Comparison of ENCODE assay signal across 20 cellular contexts in genomic region chr5:68332546-68332945, GRCh38.
A peak's percentile ranks its signal among the peaks of the same experiment; 100 is the strongest.
DNase-seq lines count a peak whose midpoint lies in the region; ATAC-seq, FAIRE-seq and TF ChIP-seq lines count a peak whose summit lies in the region.
"Had no signal": no experiment of that assay in that cellular context is flagged by ENCODE, and none has a peak within 500 bp of the region (broad histone marks: within the 10 kb centered on the region; RNA-seq: fewer than 3 reads in every experiment).

No MANE protein-coding gene starts in this region.

- RAD21 ChIA-PET in HCT116 (lab: Charles Lee; ENCODE audit: low non-redundant PET in 1 of 2, low total read pairs in 2 of 2, uncharacterized antibody in 2 of 2, unreplicated experiment in 2 of 2) = no interaction called here

- TF ChIP-seq RAD21 in HCT116 (IDR thresholded peaks at IDR 0.05; ENCODE audit: low read depth) = no peak

- CTCF ChIA-PET in HCT116 (lab: Charles Lee) = no interaction called here

- no peaks in the 10 kb centered on the region for H4K20me1 ChIP-seq in HCT116 (ENCODE audit: insufficient read depth)

- no peak for FAIRE-seq in RCC 7860 (lab: Jason Lieb, UNC)
- FAIRE-seq: A204.1, GM18507 had no signal

- ATAC-seq in HCT116 (no peak), GM18858 (IDR thresholded peaks at IDR 0.05; ENCODE audit: unreplicated experiment) (no peak)
- ATAC-seq: activated T-helper 17 cell treated with anti-CD3 and anti-CD28 coated beads, Interleukin-2, amount 50 U/mL, for 72 hours; heart right ventricle had no signal

- H3K4me1 ChIP-seq in ACC112 (ENCODE audit: control insufficient read depth, insufficient read depth, low read length, unreplicated experiment) (peaks cover 53% of the 10 kb centered on the region), HCT116 (ENCODE audit: control insufficient read depth in 1 of 2, insufficient read depth in 2 of 2, low read length in 2 of 2) (peaks cover 27 to 63% of the 10 kb centered on the region in 2 experiments)

- H3K27ac ChIP-seq in ACC112 (ENCODE audit: low read depth, low read length) (peak overlapping the region; percentile 25), HCT116 (ENCODE audit: low read depth, low read length) (no peak overlapping the region; the same call in 1 of the 2 replicates)
- H3K27ac ChIP-seq: adrenal gland, tibial nerve, WERI-Rb-1 had no signal

- H3K9me2 ChIP-seq in HCT116 (ENCODE audit: insufficient read depth) = no peaks in the 10 kb centered on the region

- BruUV-seq in HCT116 (replicated peaks; lab: Mats Ljungman, UMichigan) = no TSS peak

- no peaks in the 10 kb centered on the region for H3K27me3 ChIP-seq in ACC112 (ENCODE audit: insufficient read depth, low read length)
- no peaks in the 10 kb centered on the region for H3K27me3 ChIP-seq in HCT116 (ENCODE audit: insufficient read depth, low read length)
- H3K27me3 ChIP-seq: adrenal gland, heart right ventricle, tibial nerve had no signal

- no peaks in the 10 kb centered on the region for H3K9me3 ChIP-seq in HCT116 (ENCODE audit: control insufficient read depth in 1 of 2, insufficient read depth in 1 of 2, low read depth in 1 of 2, low read length in 2 of 2)
- H3K9me3 ChIP-seq: heart right ventricle had no signal

- H3K4me2 ChIP-seq in HCT116 (ENCODE audit: low read length) = peak overlapping the region; percentile 66; the same call in 1 of the 2 replicates
- H3K4me2 ChIP-seq: PC-9 had no signal

- peak overlapping the region; percentile 28; the same call in 1 of the 2 replicates for H3K9ac ChIP-seq in HCT116 (ENCODE audit: low read length)

- DNase-seq in HCT116 (ENCODE audit: low read depth, low spot score) = no peak
- DNase-seq in RCC 7860 (ENCODE audit: low spot score) = peak; percentile 13
- peak; percentile 53 for DNase-seq in fibroblast of pulmonary artery (ENCODE audit: low read depth)
- DNase-seq in NCI-H82 (lab: John Stamatoyannopoulos, UW) = no peak
- no peak for DNase-seq in NCI-H2029 (lab: John Stamatoyannopoulos, UW)
- no peak for DNase-seq in GM03348 (ENCODE audit: low spot score)
- DNase-seq: activated CD8-positive, alpha-beta memory T cell treated with anti-CD3 and anti-CD28 coated beads for 24 hours; adrenal gland; heart right ventricle; kidney glomerular epithelial cell; NCI-H1694; NCI-H510A; PC-9; WERI-Rb-1 had no signal

- no peak for TF ChIP-seq POLR2A in HCT116 (IDR thresholded peaks at IDR 0.05; ENCODE audit: borderline replicate concordance, extremely low read depth, insufficient read depth, insufficient read length)

- H2AFZ ChIP-seq in ACC112 (ENCODE audit: low read length, unreplicated experiment) = no peak overlapping the region
- H2AFZ ChIP-seq in HCT116 (ENCODE audit: low read depth, low read length, poor library complexity, severe bottlenecking) = peak overlapping the region; percentile 37
- H2AFZ ChIP-seq: PC-9 had no signal

- TF ChIP-seq CTCF in HCT116 (IDR thresholded peaks at IDR 0.05 in 2 of 3, conservative IDR thresholded peaks at IDR 0.05 in 1 of 3; ENCODE audit: borderline replicate concordance in 1 of 3, insufficient read depth in 1 of 3, low read depth in 2 of 3, low read length in 2 of 3) (no peak), fibroblast of pulmonary artery (IDR thresholded peaks at IDR 0.05; ENCODE audit: low read length, missing control alignments) (no peak)

- intact Hi-C loops in HCT116 (cut with micrococcal nuclease) = loop anchor here (5.0 kb wide), 1 partner anchor 100 kb away; no protein-coding TSS in a partner anchor

- POLR2A ChIA-PET in HCT116 (lab: Charles Lee) = interaction anchor here (1.0 kb wide), 1 partner anchor 12 kb away, joined by 4 read pairs; no protein-coding TSS in a partner anchor

- H3K36me3 ChIP-seq in ACC112 (ENCODE audit: insufficient read depth, low read length) (no peaks in the 10 kb centered on the region), HCT116 (ENCODE audit: control insufficient read depth in 1 of 2, insufficient read depth in 2 of 2, low read length in 2 of 2) (no peaks in the 10 kb centered on the region)
- H3K36me3 ChIP-seq: adrenal gland, heart right ventricle, tibial nerve, WERI-Rb-1 had no signal

- H3K79me2 ChIP-seq in ACC112 (ENCODE audit: control insufficient read depth, insufficient read depth, low read length, unreplicated experiment) = no peaks in the 10 kb centered on the region
- H3K79me2 ChIP-seq in HCT116 (ENCODE audit: insufficient read depth, low read length) = no peaks in the 10 kb centered on the region

- no peak overlapping the region for H3K4me3 ChIP-seq in ACC112 (ENCODE audit: low read depth, low read length)
- H3K4me3 ChIP-seq in HCT116 (replicated peaks in 1 of 2; ENCODE audit: low read depth in 1 of 2, low read length in 2 of 2) = 0 out of 4 replicates have a peak overlapping the region, but pooled peaks of 1 of the 2 experiments have one; percentile 12
- H3K4me3 ChIP-seq in fibroblast of pulmonary artery (replicated peaks; ENCODE audit: low read depth, low read length) = no peak overlapping the region
- H3K4me3 ChIP-seq: adrenal gland, heart right ventricle, PC-9, tibial nerve had no signal

TF ChIP-seq in HCT116, 20 proteins besides CTCF, POLR2A, EP300 and RAD21:
- no peak for TF ChIP-seq EGR1 (IDR thresholded peaks at IDR 0.05; ENCODE audit: low read depth)
TF ChIP-seq in HCT116: peak in this region for 0.

Comparison
In these comparisons a context has a peak if more than half of its experiments do, and no peak if none do; other contexts are left out.
1. DNase-seq: peak in RCC 7860 (single experiment) and fibroblast of pulmonary artery (single experiment); none in HCT116 (single experiment), NCI-H82 (single experiment), NCI-H2029 (single experiment) and GM03348 (single experiment).